24 cellular contexts compared by ENCODE assay signal in the genomic region with DNA sequence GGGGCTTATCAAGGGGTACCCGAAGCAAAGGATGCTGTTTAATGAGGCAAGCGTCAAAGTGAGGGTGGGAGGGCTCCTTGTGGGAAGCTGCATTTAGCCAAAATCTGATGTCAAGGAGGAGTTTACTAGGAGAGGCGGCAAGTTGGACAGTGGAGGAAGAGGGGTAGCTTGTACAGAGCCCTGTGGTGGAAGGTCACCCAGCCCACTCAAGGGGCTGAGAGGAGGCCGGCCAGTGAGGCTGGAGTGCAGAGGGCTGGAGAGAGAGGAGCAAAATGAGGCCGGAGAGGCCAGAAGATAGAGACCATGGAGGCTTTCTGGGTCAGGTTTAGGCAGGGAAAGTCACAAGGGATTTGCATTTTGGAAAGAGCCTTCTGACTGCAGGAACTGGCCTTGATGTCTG.
"Had no signal": no experiment of that assay in that cellular context is flagged by ENCODE, and none has a peak within 500 bp of the region (broad histone marks: within the 10 kb centered on the region; RNA-seq: fewer than 3 reads in every experiment).

No MANE protein-coding gene starts in this region.

- H3K4me1 Mint-ChIP-seq: stimulated activated naive B cell treated with anti-CD40 and anti-IgM and Interleukin-4, amounts not matched to agents 10 μg/mL and 1 μg/mL and 100 μg/mL, for 72 hours had no signal

- H3K27ac Mint-ChIP-seq: immature natural killer cell; naive thymus-derived CD4-positive, alpha-beta T cell; stimulated activated naive B cell treated with anti-CD40 and anti-IgM and Interleukin-4, amounts not matched to agents 10 μg/mL and 1 μg/mL and 100 μg/mL, for 72 hours had no signal

- H3K4me3 Mint-ChIP-seq: immature natural killer cell; naive thymus-derived CD4-positive, alpha-beta T cell; stimulated activated naive B cell treated with anti-CD40 and anti-IgM and Interleukin-4, amounts not matched to agents 10 μg/mL and 1 μg/mL and 100 μg/mL, for 72 hours had no signal

- DNase-seq: heart left ventricle; hypothalamus; immature natural killer cell; kidney; left colon; left lung; lower lobe of right lung; midbrain; mucosa of descending colon; naive thymus-derived CD4-positive, alpha-beta T cell; pancreas; posterior cingulate gyrus; retina; right cardiac atrium; stimulated activated CD4-positive, alpha-beta T cell treated with anti-CD3 and anti-CD28 coated beads, Interleukin-12 subunit alpha, Interleukin-12 subunit beta, amount 100 ng/mL, for 4 hours; stimulated activated CD4-positive, alpha-beta T cell treated with anti-CD3 and anti-CD28 coated beads, Interleukin-15, amount 100 ng/mL, for 24 hours; stimulated activated CD4-positive, alpha-beta T cell treated with anti-CD3 and anti-CD28 coated beads, Interleukin-2, amount 100 ng/mL, for 24 hours; stimulated activated CD4-positive, alpha-beta T cell treated with anti-CD3 and anti-CD28 coated beads, Interleukin-4, amount 100 ng/mL, for 1 hour; stimulated activated naive B cell treated with anti-CD40 and anti-IgM and Interleukin-4, amounts not matched to agents 10 μg/mL and 1 μg/mL and 100 μg/mL, for 72 hours; stimulated activated naive CD8-positive, alpha-beta T cell treated with anti-CD3 and anti-CD28 coated beads, Interleukin-15, Interleukin-2, amounts not matched to agents 100 U/mL and 50 U/mL, for 24 hours; stomach; thyroid gland; transverse colon had no signal

- H3K27me3 Mint-ChIP-seq: stimulated activated naive B cell treated with anti-CD40 and anti-IgM and Interleukin-4, amounts not matched to agents 10 μg/mL and 1 μg/mL and 100 μg/mL, for 72 hours had no signal

- ATAC-seq: heart left ventricle; left lung; lower lobe of right lung; naive thymus-derived CD4-positive, alpha-beta T cell; right cardiac atrium; sciatic nerve; stimulated activated naive B cell treated with anti-CD40 and anti-IgM and Interleukin-4, amounts not matched to agents 10 μg/mL and 1 μg/mL and 100 μg/mL, for 72 hours; stimulated activated naive CD8-positive, alpha-beta T cell treated with anti-CD3 and anti-CD28 coated beads, Interleukin-15, Interleukin-2, amounts not matched to agents 100 U/mL and 50 U/mL, for 24 hours had no signal
